Comparison of ENCODE assay signal across 17 cellular contexts in genomic region chr6:138515657-138516056, GRCh38. TPM values are rescaled to one million over a fixed set of nuclear protein-coding genes. Genes with fewer than 3 reads are reported as not detected.
DNase-seq lines count a peak whose midpoint lies in the region; ATAC-seq and TF ChIP-seq lines count a peak whose summit lies in the region.
"Had no signal": no experiment of that assay in that cellular context is flagged by ENCODE, and none has a peak within 500 bp of the region (broad histone marks: within the 10 kb centered on the region; RNA-seq: fewer than 3 reads in every experiment).

No MANE protein-coding gene starts in this region.

- H3K9ac ChIP-seq in BLaER1 = no peak overlapping the region
- H3K9ac ChIP-seq in neural progenitor cell = no peak overlapping the region
- H3K9ac ChIP-seq: GM23248 had no signal

- H3K4me1 Mint-ChIP-seq in activated T-cell treated with anti-CD3 and anti-CD28 coated beads, Interleukin-2, amount 50 U/mL, for 72 hours (ENCODE audit: low read depth) = peaks cover 9% of the 10 kb centered on the region
- peaks cover 7% of the 10 kb centered on the region for H3K4me1 Mint-ChIP-seq in activated T-cell treated with anti-CD3 and anti-CD28 coated beads, Interleukin-2, amount 50 U/mL, for 24 hours (ENCODE audit: low read depth)
- peaks cover 12% of the 10 kb centered on the region for H3K4me1 Mint-ChIP-seq in T-helper 17 cell
- H3K4me1 Mint-ChIP-seq in neural progenitor cell = peaks cover 42% of the 10 kb centered on the region

- H3K4me3 Mint-ChIP-seq in activated T-cell treated with anti-CD3 and anti-CD28 coated beads, Interleukin-2, amount 50 U/mL, for 72 hours = no peak overlapping the region
- no peak overlapping the region for H3K4me3 Mint-ChIP-seq in activated T-cell treated with anti-CD3 and anti-CD28 coated beads, Interleukin-2, amount 50 U/mL, for 24 hours
- no peak overlapping the region for H3K4me3 Mint-ChIP-seq in T-helper 17 cell
- H3K4me3 Mint-ChIP-seq in neural progenitor cell = no peak overlapping the region
- H3K4me3 Mint-ChIP-seq: CD14-positive monocyte; CD4-positive, alpha-beta memory T cell had no signal

- ATAC-seq in activated T-cell treated with anti-CD3 and anti-CD28 coated beads, Interleukin-2, amount 50 U/mL, for 72 hours (replicated peaks in 1 of 2) = no peak
- ATAC-seq in T-helper 17 cell (no peak), HG03571 (IDR thresholded peaks at IDR 0.05; ENCODE audit: unreplicated experiment) (no peak)
- ATAC-seq: A549 had no signal

- H3F3A ChIP-seq in neural progenitor cell (ENCODE audit: low read depth) = peaks cover 11% of the 10 kb centered on the region

- peaks cover 11% of the 10 kb centered on the region for H3K9me3 ChIP-seq in BLaER1
- no peaks in the 10 kb centered on the region for H3K9me3 ChIP-seq in T-helper 17 cell (ENCODE audit: control insufficient read depth, low read length, poor library complexity, severe bottlenecking)
- H3K9me3 ChIP-seq in neural progenitor cell (ENCODE audit: low read depth) = peaks cover 3% of the 10 kb centered on the region

- no peaks in the 10 kb centered on the region; the same call in 1 of the 2 replicates for H3K36me3 ChIP-seq in BLaER1
- no peaks in the 10 kb centered on the region for H3K36me3 ChIP-seq in neural progenitor cell
- H3K36me3 ChIP-seq: HAP-1 had no signal

- no peaks in the 10 kb centered on the region for H3K27me3 ChIP-seq in BLaER1
- H3K27me3 ChIP-seq in neural progenitor cell = no peaks in the 10 kb centered on the region

- H4K20me1 ChIP-seq in BLaER1 (no peaks in the 10 kb centered on the region), neural progenitor cell (ENCODE audit: low read depth) (no peaks in the 10 kb centered on the region)

- H3K27ac ChIP-seq in BLaER1 (no peak overlapping the region), neural progenitor cell (no peak overlapping the region)
- H3K27ac ChIP-seq: 22Rv1, A549, GM23248 had no signal

- H3K79me2 ChIP-seq in neural progenitor cell (ENCODE audit: low read depth) = peaks cover 16% of the 10 kb centered on the region

- H3K4me1 ChIP-seq in BLaER1 (peaks cover 19% of the 10 kb centered on the region), neural progenitor cell (peaks cover 27% of the 10 kb centered on the region)
- H3K4me1 ChIP-seq: A549 had no signal

- no peak for TF ChIP-seq CTCF in neural progenitor cell (IDR thresholded peaks at IDR 0.05)

- peak overlapping the region; percentile 4; the same call in 1 of the 2 replicates for H3K4me2 ChIP-seq in BLaER1
- H3K4me2 ChIP-seq in neural progenitor cell = peak overlapping the region; percentile 27
- H3K4me2 ChIP-seq: A549 had no signal

- H2AFZ ChIP-seq in neural progenitor cell (replicated peaks) = no peak overlapping the region
- H2AFZ ChIP-seq: GM23248 had no signal

- H3K9me3 Mint-ChIP-seq in activated T-cell treated with anti-CD3 and anti-CD28 coated beads, Interleukin-2, amount 50 U/mL, for 72 hours = no peaks in the 10 kb centered on the region
- no peaks in the 10 kb centered on the region for H3K9me3 Mint-ChIP-seq in activated T-cell treated with anti-CD3 and anti-CD28 coated beads, Interleukin-2, amount 50 U/mL, for 24 hours
- peaks cover 21% of the 10 kb centered on the region for H3K9me3 Mint-ChIP-seq in neural progenitor cell

- DNase-seq in activated T-cell treated with anti-CD3 and anti-CD28 coated beads, Interleukin-2, amount 50 U/mL, for 72 hours = no peak
- DNase-seq in activated T-cell treated with anti-CD3 and anti-CD28 coated beads, Interleukin-2, amount 50 U/mL, for 24 hours = no peak
- no peak for DNase-seq in T-helper 17 cell
- DNase-seq in neural progenitor cell (ENCODE audit: low spot score) = no peak
- DNase-seq in dedifferentiated amniotic fluid mesenchymal stem cell (ENCODE audit: extremely low spot score) = no peak
- no peak for DNase-seq in activated gamma-delta T cell treated with Interleukin-2 at 50 U/mL for 16 hours
- DNase-seq: AML-193; Calu3; CD4-positive, alpha-beta memory T cell; DMS79 treated with DMSO at 0.1 percent for 48 hours; GM23248 had no signal

- H3K4me3 ChIP-seq in BLaER1 (no peak overlapping the region), neural progenitor cell (no peak overlapping the region)
- H3K4me3 ChIP-seq: A549, GM23248, HAP-1 had no signal

- peak overlapping the region; percentile 13 for H3K27ac Mint-ChIP-seq in activated T-cell treated with anti-CD3 and anti-CD28 coated beads, Interleukin-2, amount 50 U/mL, for 72 hours
- H3K27ac Mint-ChIP-seq in activated T-cell treated with anti-CD3 and anti-CD28 coated beads, Interleukin-2, amount 50 U/mL, for 24 hours = no peak overlapping the region
- H3K27ac Mint-ChIP-seq in T-helper 17 cell = peak overlapping the region; percentile 51
- H3K27ac Mint-ChIP-seq in neural progenitor cell = no peak overlapping the region

- H3K27me3 Mint-ChIP-seq in activated T-cell treated with anti-CD3 and anti-CD28 coated beads, Interleukin-2, amount 50 U/mL, for 72 hours (ENCODE audit: low read depth) = peaks cover 5% of the 10 kb centered on the region
- peaks cover 7% of the 10 kb centered on the region for H3K27me3 Mint-ChIP-seq in activated T-cell treated with anti-CD3 and anti-CD28 coated beads, Interleukin-2, amount 50 U/mL, for 24 hours
- H3K27me3 Mint-ChIP-seq in T-helper 17 cell (peaks cover 27% of the 10 kb centered on the region), neural progenitor cell (ENCODE audit: insufficient read depth, low read depth) (peaks cover 6% of the 10 kb centered on the region)

- no peaks in the 10 kb centered on the region for H3K36me3 Mint-ChIP-seq in activated T-cell treated with anti-CD3 and anti-CD28 coated beads, Interleukin-2, amount 50 U/mL, for 72 hours (ENCODE audit: insufficient read depth in 2 of 2)
- H3K36me3 Mint-ChIP-seq in activated T-cell treated with anti-CD3 and anti-CD28 coated beads, Interleukin-2, amount 50 U/mL, for 24 hours (ENCODE audit: low read depth) = no peaks in the 10 kb centered on the region
- H3K36me3 Mint-ChIP-seq in T-helper 17 cell (ENCODE audit: low read depth) (peaks cover 2% of the 10 kb centered on the region), neural progenitor cell (peaks cover 34% of the 10 kb centered on the region)
- H3K36me3 Mint-ChIP-seq: CD14-positive monocyte; CD4-positive, alpha-beta memory T cell had no signal

RNA-seq across cellular contexts. Expression of gene NHSL1, which starts 16.4 kb away (rescaled TPM):
- 1 to 10 TPM; 1.2 to 1.6 TPM for total RNA-seq in activated T-cell treated with anti-CD3 and anti-CD28 coated beads, Interleukin-2, amount 50 U/mL, for 72 hours
- 1 to 10 TPM in 1 of 2 donors, under 1 TPM in 1; 0.86 to 1.0 TPM for total RNA-seq in T-helper 17 cell
- 7.7 and 12.1 TPM in 2 replicates for total RNA-seq in neural progenitor cell (ENCODE audit: low replicate concordance)

Comparison
In these comparisons a context has a peak if more than half of its experiments do, and no peak if none do; other contexts are left out.
1. H3K27ac Mint-ChIP-seq: peak in activated T-cell treated with anti-CD3 and anti-CD28 coated beads, Interleukin-2, amount 50 U/mL, for 72 hours (single experiment) and T-helper 17 cell (single experiment); none in activated T-cell treated with anti-CD3 and anti-CD28 coated beads, Interleukin-2, amount 50 U/mL, for 24 hours (single experiment) and neural progenitor cell (single experiment).